ENCODE assay signal across 15 cellular contexts in the genomic region with DNA sequence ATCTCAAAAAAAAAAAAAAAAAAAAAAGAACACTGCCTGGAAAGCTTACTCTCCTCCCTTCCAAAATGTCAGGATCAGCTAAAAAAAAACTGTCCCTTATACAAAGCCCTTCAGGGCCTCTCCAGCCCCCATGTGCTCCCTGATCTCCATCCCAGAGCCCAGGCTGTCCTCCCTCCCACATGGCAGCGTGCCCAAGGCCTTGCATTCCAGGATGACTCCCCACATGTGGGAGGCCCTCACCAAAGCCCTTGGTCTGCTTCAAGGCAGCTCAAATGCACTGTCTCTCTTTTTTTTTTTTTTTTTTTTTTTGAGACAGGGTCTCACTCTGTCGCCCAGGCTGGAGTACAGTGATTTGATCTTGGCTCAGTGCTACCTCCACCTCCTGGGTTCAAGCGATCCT. TPM values are rescaled to one million over a fixed set of nuclear protein-coding genes. Genes with fewer than 3 reads are reported as not detected.
A peak's percentile ranks its signal among the peaks of the same experiment; 100 is the strongest.
DNase-seq lines count a peak whose midpoint lies in the region; ATAC-seq and TF ChIP-seq lines count a peak whose summit lies in the region.
"Had no signal": no experiment of that assay in that cellular context is flagged by ENCODE, and none has a peak within 500 bp of the region (broad histone marks: within the 10 kb centered on the region; RNA-seq: fewer than 3 reads in every experiment).

No MANE protein-coding gene starts in this region.

- H3K4me1 Mint-ChIP-seq in naive thymus-derived CD4-positive, alpha-beta T cell = peaks cover 18 to 41% (median 22%) of the 10 kb centered on the region in 7 donors

- no peaks in the 10 kb centered on the region for H3K27me3 ChIP-seq in testis
- H3K27me3 ChIP-seq in naive thymus-derived CD4-positive, alpha-beta T cell (ENCODE audit: control insufficient read depth in 2 of 2, insufficient read depth in 2 of 2, low read length in 2 of 2) = no peaks in the 10 kb centered on the region
- H3K27me3 ChIP-seq: hepatocyte had no signal

- H3K36me3 ChIP-seq in testis (ENCODE audit: low read depth, missing control alignments) = no peaks in the 10 kb centered on the region
- no peaks in the 10 kb centered on the region for H3K36me3 ChIP-seq in naive thymus-derived CD4-positive, alpha-beta T cell (ENCODE audit: control insufficient read depth in 2 of 3, insufficient read depth in 3 of 3, low read length in 3 of 3)

- H3K4me3 ChIP-seq in fibroblast of villous mesenchyme (ENCODE audit: low read depth, low read length) = no peak overlapping the region
- no peak overlapping the region for H3K4me3 ChIP-seq in testis
- H3K4me3 ChIP-seq in naive thymus-derived CD4-positive, alpha-beta T cell (ENCODE audit: low read length) = no peak overlapping the region
- H3K4me3 ChIP-seq: hepatocyte had no signal

- ATAC-seq in naive thymus-derived CD4-positive, alpha-beta T cell = no peak
- no peak for ATAC-seq in GM18502 (IDR thresholded peaks at IDR 0.05; ENCODE audit: poor library complexity, unreplicated experiment)
- ATAC-seq: activated T-cell treated with anti-CD3 and anti-CD28 coated beads, Interleukin-2, amount 50 U/mL, for 72 hours; effector memory CD8-positive, alpha-beta T cell; natural killer cell treated with Interleukin-12 subunit alpha and Interleukin-12 subunit beta and Interleukin-15 and Interleukin-18, amount 100 ng/mL, for 72 hours had no signal

- no peaks in the 10 kb centered on the region for H3K9me3 ChIP-seq in testis
- no peaks in the 10 kb centered on the region for H3K9me3 ChIP-seq in naive thymus-derived CD4-positive, alpha-beta T cell (ENCODE audit: control insufficient read depth in 2 of 3, low read length in 3 of 3)

- H3K4me3 Mint-ChIP-seq in naive thymus-derived CD4-positive, alpha-beta T cell = no peak overlapping the region

- no peak for TF ChIP-seq POLR2A in testis (IDR thresholded peaks at IDR 0.05)

- POLR2A ChIA-PET in naive thymus-derived CD4-positive, alpha-beta T cell (lab: Charles Lee) = interaction anchor here (0.6 to 0.7 kb wide), 3 partner anchors 121 to 240 kb away, joined by 3 read pairs; no protein-coding TSS in a partner anchor

- H3K27ac Mint-ChIP-seq in naive thymus-derived CD4-positive, alpha-beta T cell = no peak overlapping the region
- H3K27ac Mint-ChIP-seq: activated T-cell treated with anti-CD3 and anti-CD28 coated beads, Interleukin-2, amount 50 U/mL, for 72 hours had no signal

- peaks cover 35% of the 10 kb centered on the region for H3K4me1 ChIP-seq in testis
- H3K4me1 ChIP-seq in naive thymus-derived CD4-positive, alpha-beta T cell (ENCODE audit: control insufficient read depth in 2 of 2, insufficient read depth in 2 of 2, low read length in 2 of 2) = peaks cover 11 to 14% of the 10 kb centered on the region in 2 donors

- DNase-seq in H4 (ENCODE audit: low spot score) = peak; percentile 40
- DNase-seq in RPMI7951 (ENCODE audit: low read depth) = peak; percentile 60
- DNase-seq in fibroblast of villous mesenchyme (ENCODE audit: low read depth) = peak; percentile 66
- DNase-seq in testis = peak; percentile 94
- DNase-seq in naive thymus-derived CD4-positive, alpha-beta T cell = no peak
- DNase-seq in Ammon's horn (ENCODE audit: low spot score) = no peak
- DNase-seq: activated CD4-positive, alpha-beta T cell treated with anti-CD3 and anti-CD28 coated beads for 1 hour; activated T-cell treated with anti-CD3 and anti-CD28 coated beads, Interleukin-2, amount 50 U/mL, for 72 hours; COR-L47; effector memory CD8-positive, alpha-beta T cell had no signal

- WGBS in testis, 2 donors = 27 to 49% methylated on average over 3 of the region's 3 CpGs

- H3K27me3 Mint-ChIP-seq in naive thymus-derived CD4-positive, alpha-beta T cell = peaks cover 0 to 3% (median 0%) of the 10 kb centered on the region in 5 donors
- H3K27me3 Mint-ChIP-seq: effector memory CD8-positive, alpha-beta T cell; natural killer cell treated with Interleukin-12 subunit alpha and Interleukin-12 subunit beta and Interleukin-15 and Interleukin-18, amount 100 ng/mL, for 72 hours had no signal

- CTCF ChIA-PET in naive thymus-derived CD4-positive, alpha-beta T cell (lab: Charles Lee) = interaction anchor here (0.6 to 1.9 kb wide), 2 partner anchors 79 to 393 kb away, joined by 3 to 6 read pairs; no protein-coding TSS in a partner anchor

- intact Hi-C loops in testis (cut with DNase I; ENCODE audit: low total_unique reads) = no loop called here
- intact Hi-C loops in naive thymus-derived CD4-positive, alpha-beta T cell (cut with micrococcal nuclease) = loop anchor here in 1 of 2 donors (5.0 kb wide), 1 partner anchor 797 kb away; a partner anchor contains a TSS

- no peak for TF ChIP-seq CTCF in fibroblast of villous mesenchyme (IDR thresholded peaks at IDR 0.05; ENCODE audit: insufficient read depth, low read depth, low read length)
- no peak for TF ChIP-seq CTCF in testis (IDR thresholded peaks at IDR 0.05)

- no peak overlapping the region for H3K27ac ChIP-seq in testis
- no peak overlapping the region for H3K27ac ChIP-seq in naive thymus-derived CD4-positive, alpha-beta T cell (ENCODE audit: low read depth, low read length)
- H3K27ac ChIP-seq: hepatocyte had no signal

- peaks cover 0 to 2% (median 0%) of the 10 kb centered on the region in 11 donors for H3K9me3 Mint-ChIP-seq in naive thymus-derived CD4-positive, alpha-beta T cell
- H3K9me3 Mint-ChIP-seq: activated T-cell treated with anti-CD3 and anti-CD28 coated beads, Interleukin-2, amount 50 U/mL, for 72 hours; effector memory CD8-positive, alpha-beta T cell; natural killer cell treated with Interleukin-12 subunit alpha and Interleukin-12 subunit beta and Interleukin-15 and Interleukin-18, amount 100 ng/mL, for 72 hours had no signal

- peaks cover 0 to 6% (median 0%) of the 10 kb centered on the region in 5 donors for H3K36me3 Mint-ChIP-seq in naive thymus-derived CD4-positive, alpha-beta T cell
- H3K36me3 Mint-ChIP-seq: natural killer cell treated with Interleukin-12 subunit alpha and Interleukin-12 subunit beta and Interleukin-15 and Interleukin-18, amount 100 ng/mL, for 72 hours had no signal

RNA-seq across cellular contexts. Expression of a gene that starts 2.3 kb away (rescaled TPM):
- total RNA-seq in H4 (2014; rRNA removed; shearing (Covaris generic)) = 22.1 and 30.0 TPM in 2 replicates
- 3.4 and 6.1 TPM in 2 replicates for total RNA-seq in RPMI7951 (2014; rRNA removed; shearing (Covaris generic))
- total RNA-seq in fibroblast of villous mesenchyme (19.6 and 20.7 TPM in 2 replicates), testis (100 to 1,000 TPM; 204 to 216 TPM)
- polyA plus RNA-seq in testis (ENCODE audit: insufficient read depth, low read depth, low replicate concordance) = 97.1 TPM
- 10 to 100 TPM in 3 of 5 experiments, 1 to 10 TPM in 2; 4.7 to 39.5 (median 11.7) TPM for total RNA-seq in naive thymus-derived CD4-positive, alpha-beta T cell
- 1 to 10 TPM; 5.4 to 6.4 TPM for polyA plus RNA-seq in naive thymus-derived CD4-positive, alpha-beta T cell

RNA-seq across cellular contexts. Expression of a gene that starts 10.8 kb away (rescaled TPM):
- 0.12 TPM in 1 of 2 replicates, not detected in the other for total RNA-seq in H4 (2014; rRNA removed; shearing (Covaris generic))
- not detected in 2 replicates for total RNA-seq in RPMI7951 (2014; rRNA removed; shearing (Covaris generic))
- under 0.01 and 0.32 TPM in 2 replicates for total RNA-seq in fibroblast of villous mesenchyme
- total RNA-seq in testis = 10 to 100 TPM; 20.1 to 20.8 TPM
- 7.7 TPM for polyA plus RNA-seq in testis (ENCODE audit: insufficient read depth, low read depth, low replicate concordance)
- total RNA-seq in naive thymus-derived CD4-positive, alpha-beta T cell = under 1 TPM in 2 of 5 experiments, not detected in 3; 0.12 to 0.15 TPM
- polyA plus RNA-seq in naive thymus-derived CD4-positive, alpha-beta T cell = not detected
- total RNA-seq: hepatocyte; natural killer cell treated with Interleukin-12 subunit alpha and Interleukin-12 subunit beta and Interleukin-15 and Interleukin-18, amount 100 ng/mL, for 72 hours had no signal

RNA-seq across cellular contexts. Expression of a gene that starts 22.9 kb away (rescaled TPM):
- not detected in 2 replicates for total RNA-seq in H4 (2014; rRNA removed; shearing (Covaris generic))
- total RNA-seq in RPMI7951 (2014; rRNA removed; shearing (Covaris generic)) = not detected in 2 replicates
- total RNA-seq in fibroblast of villous mesenchyme (not detected in 2 replicates), testis (1 to 10 TPM; 1.4 to 2.0 TPM)
- 0.95 TPM for polyA plus RNA-seq in testis (ENCODE audit: insufficient read depth, low read depth, low replicate concordance)
- total RNA-seq in naive thymus-derived CD4-positive, alpha-beta T cell = not detected
- under 1 TPM in 1 of 2 donors, not detected in 1; 0.14 TPM for polyA plus RNA-seq in naive thymus-derived CD4-positive, alpha-beta T cell
- total RNA-seq: activated T-cell treated with anti-CD3 and anti-CD28 coated beads, Interleukin-2, amount 50 U/mL, for 72 hours; natural killer cell treated with Interleukin-12 subunit alpha and Interleukin-12 subunit beta and Interleukin-15 and Interleukin-18, amount 100 ng/mL, for 72 hours had no signal

RNA-seq across cellular contexts. Expression of a gene that starts 52.5 kb away (rescaled TPM):
- 0.54 TPM in 1 of 2 replicates, not detected in the other for total RNA-seq in H4 (2014; rRNA removed; shearing (Covaris generic))
- not detected in 2 replicates for total RNA-seq in RPMI7951 (2014; rRNA removed; shearing (Covaris generic))
- total RNA-seq in fibroblast of villous mesenchyme = not detected in 2 replicates
- 1 to 10 TPM; 2.0 to 2.1 TPM for total RNA-seq in testis
- 1.1 TPM for polyA plus RNA-seq in testis (ENCODE audit: insufficient read depth, low read depth, low replicate concordance)
- total RNA-seq in naive thymus-derived CD4-positive, alpha-beta T cell = not detected
- polyA plus RNA-seq in naive thymus-derived CD4-positive, alpha-beta T cell = not detected
- total RNA-seq: activated T-cell treated with anti-CD3 and anti-CD28 coated beads, Interleukin-2, amount 50 U/mL, for 72 hours; natural killer cell treated with Interleukin-12 subunit alpha and Interleukin-12 subunit beta and Interleukin-15 and Interleukin-18, amount 100 ng/mL, for 72 hours; subcutaneous adipose tissue had no signal
- polyA plus RNA-seq: liver had no signal

RNA-seq across cellular contexts. Expression of a gene that starts 53.6 kb away (rescaled TPM):
- not detected in 2 replicates for total RNA-seq in H4 (2014; rRNA removed; shearing (Covaris generic))
- total RNA-seq in RPMI7951 (2014; rRNA removed; shearing (Covaris generic)) = not detected in 2 replicates
- total RNA-seq in fibroblast of villous mesenchyme = not detected in 2 replicates
- 1 to 10 TPM; 2.4 to 5.7 TPM for total RNA-seq in testis
- polyA plus RNA-seq in testis (ENCODE audit: insufficient read depth, low read depth, low replicate concordance) = 5.7 TPM
- not detected for total RNA-seq in naive thymus-derived CD4-positive, alpha-beta T cell
- polyA plus RNA-seq in naive thymus-derived CD4-positive, alpha-beta T cell = not detected
- total RNA-seq: activated T-cell treated with anti-CD3 and anti-CD28 coated beads, Interleukin-2, amount 50 U/mL, for 72 hours; liver; natural killer cell treated with Interleukin-12 subunit alpha and Interleukin-12 subunit beta and Interleukin-15 and Interleukin-18, amount 100 ng/mL, for 72 hours had no signal
- polyA plus RNA-seq: liver had no signal

Comparison
In these comparisons a context has a peak if more than half of its experiments do, and no peak if none do; other contexts are left out.
1. DNase-seq: peak in H4 (single experiment), RPMI7951 (single experiment), fibroblast of villous mesenchyme (single experiment) and testis (single experiment); none in naive thymus-derived CD4-positive, alpha-beta T cell (0 of 9) and Ammon's horn (single experiment).
2. RNA of a gene that starts 10.8 kb away (total RNA-seq): 20.1 to 20.8 TPM in testis; 0.12 TPM in H4, 0.12 to 0.15 TPM in naive thymus-derived CD4-positive, alpha-beta T cell, not detected in RPMI7951 and under 0.01 to 0.32 TPM in fibroblast of villous mesenchyme; every median in the first group is over 10 times any median in the second.